ENCODE assay signal across 8 cellular contexts in genomic region chr20:64063389-64064144, GRCh38. TPM values are rescaled to one million over a fixed set of nuclear protein-coding genes. Genes with fewer than 3 reads are reported as not detected.
DNase-seq lines count a peak whose midpoint lies in the region; ATAC-seq and TF ChIP-seq lines count a peak whose summit lies in the region.

No MANE protein-coding gene starts in this region.

- no peaks in the 10 kb centered on the region for H3K36me3 ChIP-seq in osteoblast (ENCODE audit: insufficient read depth, low read length)

- no peaks in the 10 kb centered on the region for H3K27me3 ChIP-seq in osteoblast (ENCODE audit: insufficient read depth, low read length)

- H3K4me2 ChIP-seq in osteoblast (ENCODE audit: insufficient read depth, low read length): peak overlapping the region; percentile 91

- H3K4me1 ChIP-seq in osteoblast (ENCODE audit: insufficient read depth, low read length): peaks cover 31% of the 10 kb centered on the region

- H3K4me1 Mint-ChIP-seq in T-helper 17 cell: peaks cover 37% of the 10 kb centered on the region

- H3K36me3 Mint-ChIP-seq in T-helper 17 cell (ENCODE audit: low read depth): no peaks in the 10 kb centered on the region

- H3K27ac Mint-ChIP-seq in T-helper 17 cell: peak overlapping the region; percentile 83

- ATAC-seq in T-helper 17 cell (no peak), esophagus mucosa (peak; percentile 2), GM19324 (IDR thresholded peaks at IDR 0.05; ENCODE audit: low FRiP score, unreplicated experiment) (no peak), GM21367 (IDR thresholded peaks at IDR 0.05; ENCODE audit: unreplicated experiment) (no peak), HG03520 (IDR thresholded peaks at IDR 0.05; ENCODE audit: unreplicated experiment) (no peak)

- H3K4me3 Mint-ChIP-seq in T-helper 17 cell: peak overlapping the region; percentile 91

- no peaks in the 10 kb centered on the region for H3K27me3 Mint-ChIP-seq in T-helper 17 cell

- H3K27ac ChIP-seq in osteoblast (ENCODE audit: low read depth, low read length): peak overlapping the region; percentile 34

- H3K79me2 ChIP-seq in osteoblast (ENCODE audit: insufficient read depth, low read length): no peaks in the 10 kb centered on the region

- peak; percentile 39 for DNase-seq in NCI-H82 (lab: John Stamatoyannopoulos, UW)
- no peak for DNase-seq in NCI-H82 treated with DMSO at 0.1 percent for 48 hours (lab: John Stamatoyannopoulos, UW; ENCODE audit: unreplicated experiment)
- DNase-seq in T-helper 17 cell: no peak
- DNase-seq in osteoblast (ENCODE audit: insufficient read length, low spot score, missing footprints): peak; percentile 95

- H3K9me3 ChIP-seq in T-helper 17 cell (ENCODE audit: control insufficient read depth, low read length, poor library complexity, severe bottlenecking) (no peaks in the 10 kb centered on the region), osteoblast (ENCODE audit: low read depth, low read length) (no peaks in the 10 kb centered on the region)

- peaks cover 32% of the 10 kb centered on the region for H4K20me1 ChIP-seq in osteoblast (ENCODE audit: insufficient read depth, low read length)

- H3K4me3 ChIP-seq in osteoblast (ENCODE audit: insufficient read depth, low read length): peak overlapping the region; percentile 87

- no peak for TF ChIP-seq CTCF in osteoblast (IDR thresholded peaks at IDR 0.05; ENCODE audit: extremely low read depth, low read depth, low read length)

- peak overlapping the region; percentile 67 for H2AFZ ChIP-seq in osteoblast (ENCODE audit: low read length)

RNA-seq across cellular contexts. Expression of gene TCEA2, which starts 0.6 kb away (rescaled TPM):
- total RNA-seq in T-helper 17 cell (10 to 100 TPM; 20.0 to 21.0 TPM), esophagus mucosa (6.8 TPM), osteoblast (28.9 and 31.5 TPM in 2 replicates)

RNA-seq across cellular contexts. Expression of gene SOX18, which starts 14.1 kb away (rescaled TPM):
- not detected for total RNA-seq in T-helper 17 cell
- total RNA-seq in esophagus mucosa: 5.4 TPM
- total RNA-seq in osteoblast: under 0.01 TPM in 2 replicates

RNA-seq across cellular contexts. Expression of gene RGS19, which starts 15.8 kb away (rescaled TPM):
- 10 to 100 TPM; 42.8 to 50.9 TPM for total RNA-seq in T-helper 17 cell
- 6.1 TPM for total RNA-seq in esophagus mucosa
- 5.3 and 6.9 TPM in 2 replicates for total RNA-seq in osteoblast

RNA-seq across cellular contexts. Expression of gene OPRL1, which starts 16.3 kb away (rescaled TPM):
- total RNA-seq in T-helper 17 cell (1 to 10 TPM; 1.4 to 2.7 TPM), esophagus mucosa (0.12 TPM), osteoblast (0.59 and 0.72 TPM in 2 replicates)

RNA-seq across cellular contexts. Expression of gene LKAAEAR1, which starts 20.6 kb away (rescaled TPM):
- total RNA-seq in T-helper 17 cell (not detected), esophagus mucosa (0.36 TPM), osteoblast (0.72 TPM in 1 of 2 replicates, not detected in the other)

Comparison
In these comparisons a context has a peak if more than half of its experiments do, and no peak if none do; other contexts are left out.
1. DNase-seq: peak in NCI-H82 (single experiment) and osteoblast (single experiment); none in NCI-H82 treated with DMSO at 0.1 percent for 48 hours (single experiment) and T-helper 17 cell (0 of 3).